Comparison of ENCODE assay signal across 16 cellular contexts in genomic region chr12:101209319-101210302, GRCh38. TPM values are rescaled to one million over a fixed set of nuclear protein-coding genes. Genes with fewer than 3 reads are reported as not detected.
A peak's percentile ranks its signal among the peaks of the same experiment; 100 is the strongest.
DNase-seq lines count a peak whose midpoint lies in the region; ATAC-seq and TF ChIP-seq lines count a peak whose summit lies in the region.
"Had no signal": no experiment of that assay in that cellular context is flagged by ENCODE, and none has a peak within 500 bp of the region (broad histone marks: within the 10 kb centered on the region; RNA-seq: fewer than 3 reads in every experiment).

SLC5A8 (minus strand) TSS chr12:101210238; CDS start chr12:101209848, 390 bp downstream.

- TF ChIP-seq CTCF in epithelial cell of esophagus (IDR thresholded peaks at IDR 0.05; ENCODE audit: insufficient read depth, low read depth, low read length, missing control alignments): no peak

- H3K4ac ChIP-seq in neuronal stem cell (ENCODE audit: low read length): no peak within 1 kb of the TSS

- no peak within 1 kb of the TSS for H3K4me3 ChIP-seq in epithelial cell of esophagus (ENCODE audit: low read length)
- H3K4me3 ChIP-seq in neuronal stem cell (ENCODE audit: low read length in 2 of 2): peak within 1 kb of the TSS in 1 of 2 donors; percentile 75

- no peaks in the 10 kb centered on the region for H3K9me3 ChIP-seq in neuronal stem cell (replicated peaks in 1 of 2; ENCODE audit: control insufficient read depth in 2 of 2, insufficient read depth in 1 of 2, low read depth in 1 of 2, low read length in 2 of 2)

- H2BK120ac ChIP-seq in neuronal stem cell (ENCODE audit: low read depth, low read length): no peak within 1 kb of the TSS

- H3K4me1 ChIP-seq in neuronal stem cell (ENCODE audit: control insufficient read depth in 2 of 2, insufficient read depth in 1 of 2, low read depth in 1 of 2, low read length in 2 of 2): no peaks in the 10 kb centered on the region

- H4K91ac ChIP-seq in neuronal stem cell (ENCODE audit: low read depth, low read length, poor library complexity): no peak within 1 kb of the TSS

- peak within 1 kb of the TSS; percentile 58 for H2BK15ac ChIP-seq in neuronal stem cell (ENCODE audit: low read length)

- 100% methylated on average over 3 of the region's 80 CpGs; no CpG with 5 or more reads in 1 of the 2 donors for WGBS in neuronal stem cell (ENCODE audit: extremely low coverage in 2 of 2, insufficient read length in 2 of 2, insufficient replicate concordance in 1 of 2), 2 donors

- DNase-seq in COR-L47 (lab: John Stamatoyannopoulos, UW) (peak; percentile 21), NCI-H1930 (lab: John Stamatoyannopoulos, UW) (peak; percentile 2 to 29), epithelial cell of esophagus (ENCODE audit: low read depth) (peak; percentile 11), neuronal stem cell (ENCODE audit: low spot score) (no peak), SW 1271 (lab: John Stamatoyannopoulos, UW) (no peak), dedifferentiated amniotic fluid mesenchymal stem cell (ENCODE audit: extremely low spot score) (no peak)
- DNase-seq in stimulated activated naive CD4-positive, alpha-beta T cell (lab: John Stamatoyannopoulos, UW): no peak
- DNase-seq: activated CD4-positive, alpha-beta T cell treated with anti-CD3 and anti-CD28 coated beads, Interleukin-2, amount 50 U/mL, for 4 hours; activated naive CD8-positive, alpha-beta T cell treated with anti-CD3 and anti-CD28 coated beads, Interleukin-2, amount 50 U/mL, for 24 hours; CD4-positive, CD25-positive, alpha-beta regulatory T cell; NCI-H1048; SHP77; stimulated activated naive CD4-positive, alpha-beta T cell treated with Interleukin-2 at 50 U/mL for 16 hours had no signal

- H2BK12ac ChIP-seq in neuronal stem cell (ENCODE audit: low read length): peak within 1 kb of the TSS; percentile 58

- H2AFZ ChIP-seq in neuronal stem cell (ENCODE audit: low read length): no peak within 1 kb of the TSS

- no peak for ATAC-seq in GM18909 (IDR thresholded peaks at IDR 0.05; ENCODE audit: poor library complexity, unreplicated experiment)
- ATAC-seq: activated naive CD8-positive, alpha-beta T cell treated with anti-CD3 and anti-CD28 coated beads, Interleukin-2, amount 50 U/mL, for 24 hours had no signal

- H3K27me3 ChIP-seq in neuronal stem cell (ENCODE audit: control insufficient read depth in 3 of 3, insufficient read depth in 3 of 3, low read depth in 1 of 3, low read length in 3 of 3): peaks cover 0 to 10% (median 0%) of the 10 kb centered on the region in 3 experiments

- no peaks in the 10 kb centered on the region for H3K36me3 ChIP-seq in neuronal stem cell (replicated peaks in 1 of 2; ENCODE audit: control insufficient read depth in 2 of 2, insufficient read depth in 2 of 2, low read length in 2 of 2)

- peak within 1 kb of the TSS; percentile 83 for H3K18ac ChIP-seq in neuronal stem cell (ENCODE audit: low read length)

- no peaks in the 10 kb centered on the region for H3K79me1 ChIP-seq in neuronal stem cell (ENCODE audit: low read depth, low read length)

- H4K8ac ChIP-seq in neuronal stem cell (ENCODE audit: low read depth, low read length): peak within 1 kb of the TSS; percentile 65

- H3K4me2 ChIP-seq in neuronal stem cell (ENCODE audit: insufficient read depth, low read length, poor library complexity, severe bottlenecking): peak within 1 kb of the TSS; percentile 77

- no peak within 1 kb of the TSS for H3K14ac ChIP-seq in neuronal stem cell (ENCODE audit: low read length)

- H3K9ac ChIP-seq in neuronal stem cell (ENCODE audit: low read depth, low read length, poor library complexity): peak within 1 kb of the TSS; percentile 70

- H2BK5ac ChIP-seq in neuronal stem cell (ENCODE audit: low read length): peak within 1 kb of the TSS; percentile 24

- H3K23ac ChIP-seq in neuronal stem cell (ENCODE audit: low read depth, low read length, poor library complexity): peak within 1 kb of the TSS; percentile 80

- no peak within 1 kb of the TSS for H2AK5ac ChIP-seq in neuronal stem cell (ENCODE audit: low read depth, low read length)

- no peak within 1 kb of the TSS for H3K27ac ChIP-seq in neuronal stem cell (replicated peaks; ENCODE audit: low read length)
- H3K27ac ChIP-seq: epithelial cell of prostate had no signal

RNA-seq across cellular contexts. Expression of gene SLC5A8, which starts in this region (rescaled TPM):
- 0.01 TPM for polyA plus RNA-seq in neuronal stem cell (2013, experiment 1 of 2)
- polyA plus RNA-seq in neuronal stem cell (2013, experiment 2 of 2): 0.01 TPM
- polyA plus RNA-seq: CD4-positive, CD25-positive, alpha-beta regulatory T cell; liver had no signal

Comparison
In these comparisons a context has a peak if more than half of its experiments do, and no peak if none do; other contexts are left out.
1. DNase-seq: peak in COR-L47 (single experiment), NCI-H1930 (2 of 2) and epithelial cell of esophagus (single experiment); none in neuronal stem cell (single experiment), stimulated activated naive CD4-positive, alpha-beta T cell (0 of 6), SW 1271 (0 of 2) and dedifferentiated amniotic fluid mesenchymal stem cell (single experiment).